ENCODE assay signal across 1 cellular context in the genomic region with DNA sequence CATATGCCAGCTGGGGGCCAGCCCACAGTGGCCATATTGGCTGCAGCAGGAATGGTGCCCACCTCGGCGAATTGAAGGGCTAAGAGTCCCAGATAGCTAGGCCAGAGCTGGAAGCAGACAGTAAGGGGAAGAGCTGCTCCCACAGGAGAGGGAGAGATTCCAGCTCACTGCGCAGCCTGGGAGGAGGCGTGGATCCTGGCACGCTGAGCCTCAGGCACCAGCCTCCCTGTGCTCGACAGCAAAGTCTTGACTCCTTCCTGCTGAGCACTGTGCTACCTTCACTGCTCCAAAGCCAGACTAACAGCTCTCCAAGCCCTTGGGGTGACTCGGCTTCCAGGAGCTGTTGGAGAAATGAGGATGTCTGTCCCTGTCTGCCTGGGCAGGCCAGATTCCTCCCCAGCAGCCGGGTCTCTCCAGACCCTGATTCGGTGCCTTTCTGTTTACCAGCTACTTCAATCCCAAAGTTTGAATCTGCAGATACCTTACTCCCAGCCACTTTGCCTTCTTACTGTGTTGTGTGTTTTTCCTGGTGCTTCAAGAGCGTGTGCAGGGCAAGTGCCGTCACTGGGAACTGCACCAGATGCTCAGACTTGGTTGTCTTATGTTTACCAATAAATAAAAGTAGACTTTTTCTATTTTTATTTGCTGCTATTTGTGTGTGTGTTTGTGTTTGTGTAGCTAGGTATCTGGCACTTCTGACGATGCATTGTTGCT.
TF ChIP-seq lines count a peak whose summit lies in the region.

No MANE protein-coding gene starts in this region.

TF ChIP-seq in HCT116, 20 proteins besides CTCF, POLR2A, EP300 and RAD21 (continued from another document):
- TF ChIP-seq ZBTB33 (IDR thresholded peaks at IDR 0.05; ENCODE audit: extremely low read depth, insufficient replicate concordance, low read length) (no peak), FOSL1 (IDR thresholded peaks at IDR 0.05; ENCODE audit: low read depth) (no peak), JUND (IDR thresholded peaks at IDR 0.05) (no peak), ZFX (IDR thresholded peaks at IDR 0.05) (no peak), POLR2AphosphoS5 (IDR thresholded peaks at IDR 0.05; ENCODE audit: low read depth, low read length) (no peak), TCF7L2 (IDR thresholded peaks at IDR 0.05; ENCODE audit: borderline replicate concordance, extremely low read depth, insufficient read depth, insufficient read length) (no peak), ZNF274 (IDR thresholded peaks at IDR 0.05; ENCODE audit: low read depth, low read length) (no peak), SRF (IDR thresholded peaks at IDR 0.05; ENCODE audit: low read depth) (no peak), REST (IDR thresholded peaks at IDR 0.05; ENCODE audit: low read depth) (no peak), YY1 (IDR thresholded peaks at IDR 0.05; ENCODE audit: extremely low read depth, insufficient replicate concordance, low read depth, low read length) (no peak), EZH2 (IDR thresholded peaks at IDR 0.05) (no peak), SIN3A (IDR thresholded peaks at IDR 0.05; ENCODE audit: low read depth) (no peak), EZH2phosphoT487 (IDR thresholded peaks at IDR 0.05; ENCODE audit: borderline replicate concordance) (no peak)
- TF ChIP-seq, protein P1, sequence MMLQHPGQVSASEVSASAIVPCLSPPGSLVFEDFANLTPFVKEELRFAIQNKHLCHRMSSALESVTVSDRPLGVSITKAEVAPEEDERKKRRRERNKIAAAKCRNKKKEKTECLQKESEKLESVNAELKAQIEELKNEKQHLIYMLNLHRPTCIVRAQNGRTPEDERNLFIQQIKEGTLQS (IDR thresholded peaks at IDR 0.05) = no peak
